In genomic region chr12:57093412-57094193, GRCh38 we compare ENCODE assay signal across 8 cellular contexts.
DNase-seq lines count a peak whose midpoint lies in the region; ATAC-seq and TF ChIP-seq lines count a peak whose summit lies in the region.

No MANE protein-coding gene starts in this region.

- peak overlapping the region; percentile 76; the same call in 1 of the 2 replicates for H3K9ac ChIP-seq in iPS-20b (ENCODE audit: low read depth, low read length)

- H3K27me3 ChIP-seq in iPS-20b (ENCODE audit: insufficient read depth, low read length): no peaks in the 10 kb centered on the region

- ATAC-seq in HG02571 (IDR thresholded peaks at IDR 0.05; ENCODE audit: unreplicated experiment): no peak

- DNase-seq in CD1c-positive myeloid dendritic cell (ENCODE audit: extremely low spot score) (peak; percentile 79), T-helper 1 cell (peak in 3 of 5 donors; percentile 32 to 54 (median 41)), astrocyte of the hippocampus (ENCODE audit: low read depth, low spot score) (peak; percentile 86), hippocampal formation (lab: John Stamatoyannopoulos, UW) (no peak)
- peak in 2 of 3 donors; percentile 58 to 70 for DNase-seq in stimulated activated CD4-positive, alpha-beta T cell treated with anti-CD3 and anti-CD28 coated beads, Interleukin-12 subunit alpha, Interleukin-12 subunit beta, amount 100 ng/mL, for 48 hours (ENCODE audit: low read depth in 2 of 3, low spot score in 1 of 3)

- CTCF ChIA-PET in HEK293 (lab: Yijun Ruan, JAX): interaction anchor here (0.7 to 3.9 kb wide), 20 partner anchors 8 to 339 kb away, joined by 3 to 48 read pairs (median 6); partner anchors contain the start of genes NEMP1 and STAT6

- H3K9me3 ChIP-seq in HEK293 (ENCODE audit: control insufficient read depth, insufficient read depth, low read depth, low read length) (no peaks in the 10 kb centered on the region), iPS-20b (ENCODE audit: insufficient read depth, low read depth, low read length) (no peaks in the 10 kb centered on the region)

- H3K4me3 ChIP-seq in HEK293 (ENCODE audit: low read depth, low read length) (no peak overlapping the region), iPS-20b (ENCODE audit: low read length) (no peak overlapping the region)

- H3K36me3 ChIP-seq in HEK293 (ENCODE audit: control insufficient read depth in 2 of 2, insufficient read depth in 1 of 2, low read length in 2 of 2) (peaks cover 0 to 62% of the 10 kb centered on the region in 2 experiments; a peak in 1 of 3 replicates), iPS-20b (ENCODE audit: insufficient read depth, low read depth, low read length) (peaks cover 56% of the 10 kb centered on the region)

- POLR2A ChIA-PET in HEK293 (lab: Yijun Ruan, JAX): interaction anchor here (1.0 to 1.5 kb wide), 3 partner anchors 15 to 24 kb away, joined by 4 read pairs; partner anchors contain the start of genes NEMP1 and STAT6

- no peak overlapping the region for H3K27ac ChIP-seq in HEK293 (ENCODE audit: extremely low read depth, low read depth, low read length)
- H3K27ac ChIP-seq in iPS-20b (ENCODE audit: low read length): peak overlapping the region; percentile 87

- peak; percentile 59 for TF ChIP-seq CTCF in HEK293 (tag by site-specific recombination; IDR thresholded peaks at IDR 0.05)

- H3K4me1 ChIP-seq in HEK293 (ENCODE audit: control insufficient read depth, insufficient read depth, low read length) (peaks cover 3% of the 10 kb centered on the region; the same call in 1 of the 2 replicates), iPS-20b (ENCODE audit: insufficient read depth, low read length) (peaks cover 10% of the 10 kb centered on the region; the same call in 1 of the 2 replicates)

TF ChIP-seq in HEK293, 187 proteins besides CTCF, POLR2A, EP300 and RAD21 (continues in another document):
- no peak for TF ChIP-seq ZNF580 (tag by site-specific recombination; IDR thresholded peaks at IDR 0.05)
- TF ChIP-seq ZNF768 (tag by site-specific recombination; IDR thresholded peaks at IDR 0.05): no peak
- no peak for TF ChIP-seq ZNF837 (tag by site-specific recombination; IDR thresholded peaks at IDR 0.05)
- TF ChIP-seq ZNF521 (tag by site-specific recombination; IDR thresholded peaks at IDR 0.05): no peak
- TF ChIP-seq ZNF2 (tag by site-specific recombination; IDR thresholded peaks at IDR 0.05): peak; percentile 46; the same call in 1 of the 2 replicates
- no peak for TF ChIP-seq SCRT2 (tag by site-specific recombination; IDR thresholded peaks at IDR 0.05)
- no peak for TF ChIP-seq ZBTB10 (tag by site-specific recombination; IDR thresholded peaks at IDR 0.05)
- no peak for TF ChIP-seq PRDM1 (tag by site-specific recombination; IDR thresholded peaks at IDR 0.05)
- TF ChIP-seq ZFHX2 (tag by site-specific recombination; conservative IDR thresholded peaks at IDR 0.05): peak; percentile 86
- no peak for TF ChIP-seq ZNF423 (tag by site-specific recombination; IDR thresholded peaks at IDR 0.05)
- no peak for TF ChIP-seq ZNF785 (tag by site-specific recombination; IDR thresholded peaks at IDR 0.05)
- TF ChIP-seq ELK4 (IDR thresholded peaks at IDR 0.05; ENCODE audit: borderline replicate concordance, low read depth, low read length): no peak
- TF ChIP-seq SP7 (tag by site-specific recombination; IDR thresholded peaks at IDR 0.05): 0 out of 2 replicates have a peak, but pooled peaks have one; percentile 12
- peak; percentile 3; the same call in 1 of the 2 replicates for TF ChIP-seq PATZ1 (tag by site-specific recombination; IDR thresholded peaks at IDR 0.05)
- TF ChIP-seq ZNF654 (tag by site-specific recombination; IDR thresholded peaks at IDR 0.05; ENCODE audit: low read depth): 0 out of 2 replicates have a peak, but pooled peaks have one; percentile 55
- TF ChIP-seq EGR2 (tag by site-specific recombination; IDR thresholded peaks at IDR 0.05; ENCODE audit: low read depth): peak; percentile 69
- no peak for TF ChIP-seq ZNF223 (tag by site-specific recombination; IDR thresholded peaks at IDR 0.05)
- peak; percentile 82 for TF ChIP-seq ZBTB6 (tag by site-specific recombination; IDR thresholded peaks at IDR 0.05)
- no peak for TF ChIP-seq ZNF248 (tag by site-specific recombination; IDR thresholded peaks at IDR 0.05)
- TF ChIP-seq HIC1 (tag by site-specific recombination; IDR thresholded peaks at IDR 0.05): peak; percentile 37; the same call in 1 of the 2 replicates
- TF ChIP-seq ZNF169 (tag by site-specific recombination; IDR thresholded peaks at IDR 0.05): no peak
- TF ChIP-seq ZNF311 (tag by site-specific recombination; IDR thresholded peaks at IDR 0.05; ENCODE audit: borderline replicate concordance): no peak

Comparison
In these comparisons a context has a peak if more than half of its experiments do, and no peak if none do; other contexts are left out.
1. DNase-seq: peak in CD1c-positive myeloid dendritic cell (single experiment), T-helper 1 cell (3 of 5), astrocyte of the hippocampus (single experiment) and stimulated activated CD4-positive, alpha-beta T cell treated with anti-CD3 and anti-CD28 coated beads, Interleukin-12 subunit alpha, Interleukin-12 subunit beta, amount 100 ng/mL, for 48 hours (2 of 3); none in hippocampal formation (0 of 2).